In the genomic region with DNA sequence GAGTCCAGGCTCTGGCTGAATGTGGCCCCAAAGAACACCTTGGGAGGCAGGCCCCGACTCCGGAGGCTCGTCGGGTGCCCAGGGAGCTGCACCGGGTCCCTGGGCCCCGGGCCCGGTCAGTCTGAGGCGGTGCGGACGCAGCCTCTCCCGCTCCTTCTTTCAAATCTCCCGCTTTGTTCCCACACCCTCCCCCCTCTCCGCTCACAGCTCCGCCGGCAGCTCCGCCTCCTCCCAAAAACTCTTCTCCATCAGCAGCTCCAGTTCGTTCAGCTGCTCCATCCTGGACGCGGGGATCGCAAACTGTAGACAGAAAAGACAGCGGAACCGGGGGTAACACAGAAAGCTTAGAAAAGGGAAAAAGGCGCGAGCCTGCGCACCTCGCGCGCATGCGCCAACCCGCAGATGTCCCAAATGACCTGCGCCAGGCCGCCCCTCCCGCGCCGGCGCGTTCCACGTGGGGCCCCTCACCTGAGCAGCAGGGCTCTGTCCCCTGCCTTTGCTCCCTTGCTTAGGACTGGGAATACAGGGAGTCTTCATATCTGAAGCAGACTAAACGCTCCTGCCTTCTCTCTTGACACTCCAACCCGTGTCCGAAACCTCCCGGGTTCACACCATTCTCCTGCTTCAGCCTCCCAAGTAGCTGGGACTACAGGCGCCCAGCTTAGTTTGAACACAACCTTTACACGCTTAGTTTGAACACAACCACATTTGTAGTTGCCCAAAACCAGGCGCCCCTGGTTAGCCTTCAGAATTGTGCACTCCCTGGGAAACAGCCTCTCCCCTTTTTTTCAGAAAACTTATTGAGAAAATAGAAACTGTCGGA, we compare ENCODE assay signal across 8 cellular contexts. TPM values are rescaled to one million over a fixed set of nuclear protein-coding genes. Genes with fewer than 3 reads are reported as not detected.
A peak's percentile ranks its signal among the peaks of the same experiment; 100 is the strongest.
DNase-seq lines count a peak whose midpoint lies in the region; ATAC-seq and TF ChIP-seq lines count a peak whose summit lies in the region.

A gene with protein sequence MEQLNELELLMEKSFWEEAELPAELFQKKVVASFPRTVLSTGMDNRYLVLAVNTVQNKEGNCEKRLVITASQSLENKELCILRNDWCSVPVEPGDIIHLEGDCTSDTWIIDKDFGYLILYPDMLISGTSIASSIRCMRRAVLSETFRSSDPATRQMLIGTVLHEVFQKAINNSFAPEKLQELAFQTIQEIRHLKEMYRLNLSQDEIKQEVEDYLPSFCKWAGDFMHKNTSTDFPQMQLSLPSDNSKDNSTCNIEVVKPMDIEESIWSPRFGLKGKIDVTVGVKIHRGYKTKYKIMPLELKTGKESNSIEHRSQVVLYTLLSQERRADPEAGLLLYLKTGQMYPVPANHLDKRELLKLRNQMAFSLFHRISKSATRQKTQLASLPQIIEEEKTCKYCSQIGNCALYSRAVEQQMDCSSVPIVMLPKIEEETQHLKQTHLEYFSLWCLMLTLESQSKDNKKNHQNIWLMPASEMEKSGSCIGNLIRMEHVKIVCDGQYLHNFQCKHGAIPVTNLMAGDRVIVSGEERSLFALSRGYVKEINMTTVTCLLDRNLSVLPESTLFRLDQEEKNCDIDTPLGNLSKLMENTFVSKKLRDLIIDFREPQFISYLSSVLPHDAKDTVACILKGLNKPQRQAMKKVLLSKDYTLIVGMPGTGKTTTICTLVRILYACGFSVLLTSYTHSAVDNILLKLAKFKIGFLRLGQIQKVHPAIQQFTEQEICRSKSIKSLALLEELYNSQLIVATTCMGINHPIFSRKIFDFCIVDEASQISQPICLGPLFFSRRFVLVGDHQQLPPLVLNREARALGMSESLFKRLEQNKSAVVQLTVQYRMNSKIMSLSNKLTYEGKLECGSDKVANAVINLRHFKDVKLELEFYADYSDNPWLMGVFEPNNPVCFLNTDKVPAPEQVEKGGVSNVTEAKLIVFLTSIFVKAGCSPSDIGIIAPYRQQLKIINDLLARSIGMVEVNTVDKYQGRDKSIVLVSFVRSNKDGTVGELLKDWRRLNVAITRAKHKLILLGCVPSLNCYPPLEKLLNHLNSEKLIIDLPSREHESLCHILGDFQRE (minus strand): TSS at position 388 of the 823 bp plus-strand sequence. CDS start 109 bp downstream, at position 279.

- POLR2A ChIA-PET in HEK293T (lab: Yijun Ruan, JAX), result interaction anchor here (0.7 to 1.6 kb wide), 12 partner anchors 9 to 140 kb away, joined by 3 to 7 read pairs (median 4); a partner anchor contains a TSS

- 6% methylated on average over 46 of the region's 46 CpGs for WGBS in thymus

- H3K36me3 Mint-ChIP-seq in activated naive CD4-positive, alpha-beta T cell treated with anti-CD3 and anti-CD28 coated beads, Interleukin-2, amount 50 U/mL, for 24 hours, result no peaks in the 10 kb centered on the region
- no peaks in the 10 kb centered on the region for H3K36me3 Mint-ChIP-seq in osteocyte (ENCODE audit: unreplicated experiment)

- peaks cover 11% of the 10 kb centered on the region for H3K4me1 ChIP-seq in thymus (ENCODE audit: control insufficient read depth, insufficient read depth, low read length)

- H3K27me3 ChIP-seq in thymus (ENCODE audit: control insufficient read depth, insufficient read depth), result no peaks in the 10 kb centered on the region

- peaks cover 23% of the 10 kb centered on the region for H3K4me1 Mint-ChIP-seq in activated naive CD4-positive, alpha-beta T cell treated with anti-CD3 and anti-CD28 coated beads, Interleukin-2, amount 50 U/mL, for 24 hours
- H3K4me1 Mint-ChIP-seq in osteocyte (ENCODE audit: unreplicated experiment), result peaks cover 28% of the 10 kb centered on the region

- DNase-seq in HEK293T (ENCODE audit: extremely low spot score) (peak; percentile 90), MV-4-11 (lab: John Stamatoyannopoulos, UW) (peak; percentile 72), glomerular visceral epithelial cell (ENCODE audit: extremely low spot score) (peak; percentile 83), osteocyte (ENCODE audit: extremely low spot score, unreplicated experiment) (peak; percentile 90)

- peak; percentile 89 for ATAC-seq in SK-N-SH treated with all-trans-retinoic acid at 6 μM for 48 hours

- H3K36me3 ChIP-seq in thymus (ENCODE audit: control insufficient read depth, insufficient read depth), result peaks cover 8% of the 10 kb centered on the region

- H3K4me3 Mint-ChIP-seq in activated naive CD4-positive, alpha-beta T cell treated with anti-CD3 and anti-CD28 coated beads, Interleukin-2, amount 50 U/mL, for 24 hours, result peak within 1 kb of the TSS; percentile 95
- peak within 1 kb of the TSS; percentile 99 for H3K4me3 Mint-ChIP-seq in osteocyte (ENCODE audit: unreplicated experiment)

- CTCF ChIA-PET in HEK293T (lab: Yijun Ruan, JAX), result no interaction called here

- H3K9me3 Mint-ChIP-seq in activated naive CD4-positive, alpha-beta T cell treated with anti-CD3 and anti-CD28 coated beads, Interleukin-2, amount 50 U/mL, for 24 hours, result no peaks in the 10 kb centered on the region
- no peaks in the 10 kb centered on the region for H3K9me3 Mint-ChIP-seq in osteocyte (ENCODE audit: unreplicated experiment)

- peak within 1 kb of the TSS; percentile 90 for H3K4me3 ChIP-seq in GM08714 (ENCODE audit: low read length)
- peak within 1 kb of the TSS; percentile 74 for H3K4me3 ChIP-seq in thymus (ENCODE audit: low read length)

- H3K9me3 ChIP-seq in thymus (ENCODE audit: control insufficient read depth), result no peaks in the 10 kb centered on the region

- TF ChIP-seq CTCF in osteocyte (IDR thresholded peaks at IDR 0.05), result no peak

- H3K27ac ChIP-seq in thymus (ENCODE audit: low read depth), result peak within 1 kb of the TSS; percentile 40

- no peaks in the 10 kb centered on the region for H3K27me3 Mint-ChIP-seq in activated naive CD4-positive, alpha-beta T cell treated with anti-CD3 and anti-CD28 coated beads, Interleukin-2, amount 50 U/mL, for 24 hours
- H3K27me3 Mint-ChIP-seq in osteocyte (ENCODE audit: unreplicated experiment), result no peaks in the 10 kb centered on the region

- H3K27ac Mint-ChIP-seq in activated naive CD4-positive, alpha-beta T cell treated with anti-CD3 and anti-CD28 coated beads, Interleukin-2, amount 50 U/mL, for 24 hours, result peak within 1 kb of the TSS; percentile 96
- H3K27ac Mint-ChIP-seq in osteocyte (ENCODE audit: unreplicated experiment), result peak within 1 kb of the TSS; percentile 95

TF ChIP-seq in HEK293T, 16 proteins besides CTCF, POLR2A, EP300 and RAD21:
- TF ChIP-seq L3MBTL2 (conservative IDR thresholded peaks at IDR 0.05) (peak; percentile 94), HDGF (IDR thresholded peaks at IDR 0.05; ENCODE audit: borderline replicate concordance) (no peak), FOXA1 (IDR thresholded peaks at IDR 0.05) (no peak), ZNF384 (IDR thresholded peaks at IDR 0.05) (no peak)

TF ChIP-seq in SK-N-SH treated with all-trans-retinoic acid at 6 μM for 48 hours, 23 proteins besides CTCF, POLR2A, EP300 and RAD21:
- no peak for TF ChIP-seq SNAI2 (CRISPR knock-in tag; IDR thresholded peaks at IDR 0.05)
- TF ChIP-seq, protein P1, sequence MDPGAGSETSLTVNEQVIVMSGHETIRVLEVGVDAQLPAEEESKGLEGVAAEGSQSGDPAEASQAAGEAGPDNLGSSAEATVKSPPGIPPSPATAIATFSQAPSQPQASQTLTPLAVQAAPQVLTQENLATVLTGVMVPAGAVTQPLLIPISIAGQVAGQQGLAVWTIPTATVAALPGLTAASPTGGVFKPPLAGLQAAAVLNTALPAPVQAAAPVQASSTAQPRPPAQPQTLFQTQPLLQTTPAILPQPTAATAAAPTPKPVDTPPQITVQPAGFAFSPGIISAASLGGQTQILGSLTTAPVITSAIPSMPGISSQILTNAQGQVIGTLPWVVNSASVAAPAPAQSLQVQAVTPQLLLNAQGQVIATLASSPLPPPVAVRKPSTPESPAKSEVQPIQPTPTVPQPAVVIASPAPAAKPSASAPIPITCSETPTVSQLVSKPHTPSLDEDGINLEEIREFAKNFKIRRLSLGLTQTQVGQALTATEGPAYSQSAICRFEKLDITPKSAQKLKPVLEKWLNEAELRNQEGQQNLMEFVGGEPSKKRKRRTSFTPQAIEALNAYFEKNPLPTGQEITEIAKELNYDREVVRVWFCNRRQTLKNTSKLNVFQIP (CRISPR knock-in tag; IDR thresholded peaks at IDR 0.05; ENCODE audit: borderline replicate concordance, low read depth), result no peak
- TF ChIP-seq, protein P2, sequence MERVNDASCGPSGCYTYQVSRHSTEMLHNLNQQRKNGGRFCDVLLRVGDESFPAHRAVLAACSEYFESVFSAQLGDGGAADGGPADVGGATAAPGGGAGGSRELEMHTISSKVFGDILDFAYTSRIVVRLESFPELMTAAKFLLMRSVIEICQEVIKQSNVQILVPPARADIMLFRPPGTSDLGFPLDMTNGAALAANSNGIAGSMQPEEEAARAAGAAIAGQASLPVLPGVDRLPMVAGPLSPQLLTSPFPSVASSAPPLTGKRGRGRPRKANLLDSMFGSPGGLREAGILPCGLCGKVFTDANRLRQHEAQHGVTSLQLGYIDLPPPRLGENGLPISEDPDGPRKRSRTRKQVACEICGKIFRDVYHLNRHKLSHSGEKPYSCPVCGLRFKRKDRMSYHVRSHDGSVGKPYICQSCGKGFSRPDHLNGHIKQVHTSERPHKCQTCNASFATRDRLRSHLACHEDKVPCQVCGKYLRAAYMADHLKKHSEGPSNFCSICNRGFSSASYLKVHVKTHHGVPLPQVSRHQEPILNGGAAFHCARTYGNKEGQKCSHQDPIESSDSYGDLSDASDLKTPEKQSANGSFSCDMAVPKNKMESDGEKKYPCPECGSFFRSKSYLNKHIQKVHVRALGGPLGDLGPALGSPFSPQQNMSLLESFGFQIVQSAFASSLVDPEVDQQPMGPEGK (CRISPR knock-in tag; IDR thresholded peaks at IDR 0.05; ENCODE audit: borderline replicate concordance), result peak; percentile 60; the same call in 1 of the 2 replicates
TF ChIP-seq in SK-N-SH treated with all-trans-retinoic acid at 6 μM for 48 hours: peak in this region for 1.

RNA-seq across cellular contexts. Expression of the gene that starts here (rescaled TPM):
- total RNA-seq in osteocyte, result 6.0 and 8.2 TPM in 2 replicates
- polyA plus RNA-seq in thymus, result 3.5 TPM

Comparison
In these comparisons a context has a peak if more than half of its experiments do, and no peak if none do; other contexts are left out.
1. Peak in every context shown above with its lines: DNase-seq, ATAC-seq, H3K4me3 ChIP-seq and H3K27ac ChIP-seq.